In the genomic region with DNA sequence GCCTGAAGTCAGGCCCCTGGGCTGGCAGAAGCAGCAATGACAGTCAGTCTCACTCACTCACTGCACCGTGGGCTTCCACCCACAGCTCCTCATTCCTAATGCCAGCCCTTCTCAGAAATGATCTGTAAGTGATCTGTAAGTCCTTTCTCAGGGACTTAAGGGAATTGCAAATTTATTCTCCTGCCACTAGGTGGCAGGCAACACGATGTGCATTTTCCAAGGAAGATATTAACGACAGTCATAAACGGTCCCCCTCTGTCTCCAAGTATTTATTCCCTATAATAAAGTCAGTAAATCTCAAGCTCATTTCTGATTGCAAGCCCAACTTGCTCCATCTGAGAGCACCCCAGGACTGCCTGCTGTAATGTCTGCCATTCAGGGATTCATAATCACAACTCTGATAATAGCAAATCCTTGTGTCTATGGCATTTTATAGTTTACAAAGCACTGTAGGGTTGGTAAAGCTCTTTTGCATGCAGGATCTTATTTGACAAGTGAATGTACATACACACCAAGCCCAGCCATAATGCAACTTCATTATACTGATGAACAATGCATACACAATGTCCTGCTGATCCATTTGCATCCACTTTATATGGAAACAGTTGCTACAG, we compare ENCODE assay signal across 9 cellular contexts.
DNase-seq lines count a peak whose midpoint lies in the region; ATAC-seq and TF ChIP-seq lines count a peak whose summit lies in the region.
"Had no signal": no experiment of that assay in that cellular context is flagged by ENCODE, and none has a peak within 500 bp of the region (broad histone marks: within the 10 kb centered on the region; RNA-seq: fewer than 3 reads in every experiment).

No MANE protein-coding gene starts in this region.

- H3K18ac ChIP-seq in mesendoderm (ENCODE audit: low read length): no peak overlapping the region

- H3K36me3 Mint-ChIP-seq in stimulated activated naive B cell treated with anti-CD40 and anti-IgM and Interleukin-4, amounts not matched to agents 10 μg/mL and 1 μg/mL and 100 μg/mL, for 72 hours: no peaks in the 10 kb centered on the region

- H3K9me3 Mint-ChIP-seq in stimulated activated naive B cell treated with anti-CD40 and anti-IgM and Interleukin-4, amounts not matched to agents 10 μg/mL and 1 μg/mL and 100 μg/mL, for 72 hours: peaks cover 0 to 1% of the 10 kb centered on the region in 2 donors

- H3K4me3 Mint-ChIP-seq in stimulated activated naive B cell treated with anti-CD40 and anti-IgM and Interleukin-4, amounts not matched to agents 10 μg/mL and 1 μg/mL and 100 μg/mL, for 72 hours: no peak overlapping the region

- peaks cover 22 to 36% of the 10 kb centered on the region in 2 donors for H3K27me3 Mint-ChIP-seq in stimulated activated naive B cell treated with anti-CD40 and anti-IgM and Interleukin-4, amounts not matched to agents 10 μg/mL and 1 μg/mL and 100 μg/mL, for 72 hours

- peaks cover 0 to 6% of the 10 kb centered on the region in 2 donors for H3K4me1 Mint-ChIP-seq in stimulated activated naive B cell treated with anti-CD40 and anti-IgM and Interleukin-4, amounts not matched to agents 10 μg/mL and 1 μg/mL and 100 μg/mL, for 72 hours

- DNase-seq in Caki2 (ENCODE audit: low read depth) (peak; percentile 23), H7 (peak; percentile 48), NCI-H748 treated with DMSO at 0.1 percent for 48 hours (lab: John Stamatoyannopoulos, UW) (peak; percentile 2), cardiac fibroblast (ENCODE audit: low read depth in 2 of 2) (peak; percentile 71 to 72), mesendoderm (peak; percentile 62), NCI-H1048 (lab: John Stamatoyannopoulos, UW) (no peak)
- DNase-seq in stimulated activated naive B cell treated with anti-CD40 and anti-IgM and Interleukin-4, amounts not matched to agents 10 μg/mL and 1 μg/mL and 100 μg/mL, for 72 hours: no peak

- no peak overlapping the region for H4K8ac ChIP-seq in mesendoderm (ENCODE audit: low read depth, low read length)

- H2AK5ac ChIP-seq in mesendoderm (ENCODE audit: low read length): no peak overlapping the region

- H3K79me1 ChIP-seq in mesendoderm (ENCODE audit: low read length): no peaks in the 10 kb centered on the region

- H2BK120ac ChIP-seq in mesendoderm (ENCODE audit: low read depth, low read length): no peak overlapping the region

- H4K5ac ChIP-seq in mesendoderm (ENCODE audit: low read length): no peak overlapping the region

- WGBS in mesendoderm (ENCODE audit: extremely low coverage, insufficient coverage, low lambda C conversion rate): no CpG with 5 or more reads among the region's 4 CpGs

- H2BK5ac ChIP-seq in mesendoderm (ENCODE audit: low read length): no peak overlapping the region

- H3K23ac ChIP-seq in mesendoderm (ENCODE audit: low read length): no peak overlapping the region

- H3K9ac ChIP-seq in mesendoderm (ENCODE audit: low read length): no peak overlapping the region

- H3K79me2 ChIP-seq in mesendoderm (ENCODE audit: control insufficient read depth, insufficient read depth, low read length): no peaks in the 10 kb centered on the region

- H3K4me3 ChIP-seq in H7 (ENCODE audit: insufficient read depth, low read depth, low read length): no peak overlapping the region
- no peak overlapping the region for H3K4me3 ChIP-seq in cardiac fibroblast (replicated peaks in 1 of 2; ENCODE audit: low read depth in 2 of 2, low read length in 2 of 2)
- no peak overlapping the region for H3K4me3 ChIP-seq in mesendoderm (ENCODE audit: low read length)
- H3K4me3 ChIP-seq: SJSA1 had no signal

- H3K27me3 ChIP-seq in H7 (ENCODE audit: control insufficient read depth, insufficient read depth, low read length) (peaks cover 2% of the 10 kb centered on the region; the same call in 1 of the 2 replicates), mesendoderm (ENCODE audit: insufficient read depth, low read length, poor library complexity) (no peaks in the 10 kb centered on the region)

- no peak overlapping the region for H3K4ac ChIP-seq in mesendoderm (ENCODE audit: low read depth, low read length)

- no peak overlapping the region for H3K4me2 ChIP-seq in mesendoderm (ENCODE audit: low read length)

- no peak overlapping the region for H3K27ac ChIP-seq in mesendoderm (ENCODE audit: low read depth, low read length)
- H3K27ac ChIP-seq: SJSA1 had no signal

- peaks cover 7% of the 10 kb centered on the region for H3K4me1 ChIP-seq in mesendoderm (ENCODE audit: control insufficient read depth, low read depth, low read length)

- no peaks in the 10 kb centered on the region for H3K36me3 ChIP-seq in H7 (replicated peaks; ENCODE audit: control insufficient read depth, insufficient read depth, low read length)
- H3K36me3 ChIP-seq in mesendoderm (ENCODE audit: control insufficient read depth, insufficient read depth, low read length): no peaks in the 10 kb centered on the region
- H3K36me3 ChIP-seq: SJSA1 had no signal

- ATAC-seq in HG03469 (IDR thresholded peaks at IDR 0.05; ENCODE audit: unreplicated experiment): no peak
- ATAC-seq in stimulated activated naive B cell treated with anti-CD40 and anti-IgM and Interleukin-4, amounts not matched to agents 10 μg/mL and 1 μg/mL and 100 μg/mL, for 72 hours (replicated peaks): no peak

- in situ Hi-C loops in Caki2 (cut with HindIII; ENCODE audit: low pct_unique_long_range_greater_than_20kb, low sequenced_read_pairs): no loop called here

- H3K56ac ChIP-seq in mesendoderm (ENCODE audit: low read length): no peak overlapping the region

- TF ChIP-seq CTCF in cardiac fibroblast (IDR thresholded peaks at IDR 0.05; ENCODE audit: low read depth, low read length): peak; percentile 73

- no peak overlapping the region for H2BK15ac ChIP-seq in mesendoderm (replicated peaks; ENCODE audit: low read depth)

- H3K27ac Mint-ChIP-seq in stimulated activated naive B cell treated with anti-CD40 and anti-IgM and Interleukin-4, amounts not matched to agents 10 μg/mL and 1 μg/mL and 100 μg/mL, for 72 hours: no peak overlapping the region

Comparison
In these comparisons a context has a peak if more than half of its experiments do, and no peak if none do; other contexts are left out.
1. DNase-seq: peak in Caki2 (single experiment), H7 (single experiment), NCI-H748 treated with DMSO at 0.1 percent for 48 hours (single experiment), cardiac fibroblast (2 of 2) and mesendoderm (single experiment); none in stimulated activated naive B cell treated with anti-CD40 and anti-IgM and Interleukin-4, amounts not matched to agents 10 μg/mL and 1 μg/mL and 100 μg/mL, for 72 hours (single experiment) and NCI-H1048 (single experiment).